8 cellular contexts compared by ENCODE assay signal in genomic region chr19:50835103-50835784, GRCh38. TPM values are rescaled to one million over a fixed set of nuclear protein-coding genes. Genes with fewer than 3 reads are reported as not detected.
A peak's percentile ranks its signal among the peaks of the same experiment; 100 is the strongest.
DNase-seq lines count a peak whose midpoint lies in the region; ATAC-seq lines count a peak whose summit lies in the region.

No MANE protein-coding gene starts in this region.

- H3K4me2 ChIP-seq in neuronal stem cell (ENCODE audit: insufficient read depth, low read length, poor library complexity, severe bottlenecking), result peak overlapping the region; percentile 72

- H3K9me3 ChIP-seq in NT2/D1 (ENCODE audit: insufficient read depth, low read length), result no peaks in the 10 kb centered on the region
- H3K9me3 ChIP-seq in esophagus (ENCODE audit: control insufficient read depth in 2 of 2, insufficient read depth in 1 of 2, low read depth in 1 of 2, low read length in 1 of 2), result no peaks in the 10 kb centered on the region
- peaks cover 0 to 4% of the 10 kb centered on the region in 2 donors for H3K9me3 ChIP-seq in neuronal stem cell (replicated peaks in 1 of 2; ENCODE audit: control insufficient read depth in 2 of 2, insufficient read depth in 1 of 2, low read depth in 1 of 2, low read length in 2 of 2)

- H2BK12ac ChIP-seq in neuronal stem cell (ENCODE audit: low read length), result no peak overlapping the region

- H3K79me1 ChIP-seq in neuronal stem cell (ENCODE audit: low read depth, low read length), result no peaks in the 10 kb centered on the region

- no peak overlapping the region for H3K14ac ChIP-seq in neuronal stem cell (ENCODE audit: low read length)

- peaks cover 37% of the 10 kb centered on the region for H3K27me3 ChIP-seq in NT2/D1 (ENCODE audit: insufficient read depth, insufficient read length)
- no peaks in the 10 kb centered on the region for H3K27me3 ChIP-seq in esophagus (ENCODE audit: control insufficient read depth in 1 of 2, insufficient read depth in 2 of 2, low read length in 2 of 2)
- H3K27me3 ChIP-seq in neuronal stem cell (ENCODE audit: control insufficient read depth in 3 of 3, insufficient read depth in 3 of 3, low read depth in 1 of 3, low read length in 3 of 3), result peaks cover 0 to 33% (median 29%) of the 10 kb centered on the region in 3 experiments

- peak overlapping the region; percentile 83 for H3K9ac ChIP-seq in NT2/D1 (ENCODE audit: insufficient read length, low read depth)
- H3K9ac ChIP-seq in neuronal stem cell (ENCODE audit: low read depth, low read length, poor library complexity), result peak overlapping the region; percentile 89

- H2BK120ac ChIP-seq in neuronal stem cell (ENCODE audit: low read depth, low read length), result no peak overlapping the region

- no peak overlapping the region for H4K8ac ChIP-seq in neuronal stem cell (ENCODE audit: low read depth, low read length)

- H3K4me1 ChIP-seq in NT2/D1 (ENCODE audit: insufficient read depth, insufficient read length) (peaks cover 6% of the 10 kb centered on the region), esophagus (ENCODE audit: control insufficient read depth in 2 of 2, insufficient read depth in 2 of 2, low read length in 1 of 2) (peaks cover 0 to 5% of the 10 kb centered on the region in 2 donors), neuronal stem cell (ENCODE audit: control insufficient read depth in 2 of 2, insufficient read depth in 1 of 2, low read depth in 1 of 2, low read length in 2 of 2) (peaks cover 0 to 3% of the 10 kb centered on the region in 2 donors)

- H3K23ac ChIP-seq in neuronal stem cell (ENCODE audit: low read depth, low read length, poor library complexity), result no peak overlapping the region

- H3K27ac ChIP-seq in esophagus (ENCODE audit: low read depth in 2 of 2, low read length in 1 of 2), result no peak overlapping the region
- no peak overlapping the region for H3K27ac ChIP-seq in neuronal stem cell (replicated peaks; ENCODE audit: low read length)

- no peak for ATAC-seq in HG03457 (IDR thresholded peaks at IDR 0.05; ENCODE audit: unreplicated experiment)
- no peak for ATAC-seq in GM18873 (IDR thresholded peaks at IDR 0.05; ENCODE audit: low FRiP score, unreplicated experiment)

- H3K4me3 ChIP-seq in NT2/D1 (ENCODE audit: insufficient read length, low read depth) (peak overlapping the region; percentile 72), esophagus (ENCODE audit: low read depth in 1 of 2, low read length in 2 of 2) (peak overlapping the region; percentile 49 to 62), neuronal stem cell (ENCODE audit: low read length in 2 of 2) (peak overlapping the region; percentile 60 to 95)

- H4K91ac ChIP-seq in neuronal stem cell (ENCODE audit: low read depth, low read length, poor library complexity), result no peak overlapping the region

- peak; percentile 25 for DNase-seq in ELF-1 (ENCODE audit: low read depth, low spot score)
- DNase-seq in NT2/D1 (ENCODE audit: low read depth, low spot score), result no peak
- no peak for DNase-seq in neuronal stem cell (ENCODE audit: low spot score)
- DNase-seq in NCI-H446 treated with DMSO at 0.1 percent for 48 hours (lab: John Stamatoyannopoulos, UW), result no peak
- no peak for DNase-seq in cerebellar cortex (ENCODE audit: low spot score)

- no peak overlapping the region for H3K4ac ChIP-seq in neuronal stem cell (ENCODE audit: low read length)

- no peak overlapping the region for H2AK5ac ChIP-seq in neuronal stem cell (ENCODE audit: low read depth, low read length)

- peak overlapping the region; percentile 95 for H2AFZ ChIP-seq in neuronal stem cell (ENCODE audit: low read length)

- H3K36me3 ChIP-seq in NT2/D1 (ENCODE audit: insufficient read depth, insufficient read length, low read length) (no peaks in the 10 kb centered on the region), esophagus (ENCODE audit: control insufficient read depth in 2 of 2, insufficient read depth in 2 of 2, low read length in 1 of 2) (no peaks in the 10 kb centered on the region), neuronal stem cell (replicated peaks in 1 of 2; ENCODE audit: control insufficient read depth in 2 of 2, insufficient read depth in 2 of 2, low read length in 2 of 2) (no peaks in the 10 kb centered on the region)

- 23 to 29% methylated on average over 13 of the region's 13 CpGs for WGBS in esophagus, 2 donors
- WGBS in neuronal stem cell (ENCODE audit: extremely low coverage in 2 of 2, insufficient read length in 2 of 2, insufficient replicate concordance in 1 of 2), 2 donors, result no CpG with 5 or more reads among the region's 13 CpGs

- peak overlapping the region; percentile 77 for H2BK15ac ChIP-seq in neuronal stem cell (ENCODE audit: low read length)

- no peak overlapping the region for H2BK5ac ChIP-seq in neuronal stem cell (ENCODE audit: low read length)

- peak overlapping the region; percentile 81 for H3K18ac ChIP-seq in neuronal stem cell (ENCODE audit: low read length)

RNA-seq across cellular contexts. Expression of gene KLK15, which starts 1.9 kb away (rescaled TPM):
- not detected for polyA plus RNA-seq in esophagus
- polyA plus RNA-seq in neuronal stem cell (2013, experiment 1 of 2), result not detected
- not detected for polyA plus RNA-seq in neuronal stem cell (2013, experiment 2 of 2)

RNA-seq across cellular contexts. Expression of gene KLK1, which starts 11.7 kb away (rescaled TPM):
- polyA plus RNA-seq in esophagus, result 1 to 10 TPM; 2.0 to 2.8 TPM
- not detected for polyA plus RNA-seq in neuronal stem cell (2013, experiment 1 of 2)
- not detected for polyA plus RNA-seq in neuronal stem cell (2013, experiment 2 of 2)

RNA-seq across cellular contexts. Expression of gene KLK3, which starts 19.5 kb away (rescaled TPM):
- not detected for polyA plus RNA-seq in esophagus
- not detected for polyA plus RNA-seq in neuronal stem cell (2013, experiment 1 of 2)
- not detected for polyA plus RNA-seq in neuronal stem cell (2013, experiment 2 of 2)

RNA-seq across cellular contexts. Expression of gene KLK2, which starts 38.0 kb away (rescaled TPM):
- polyA plus RNA-seq in esophagus, result not detected
- polyA plus RNA-seq in neuronal stem cell (2013, experiment 1 of 2), result 0.06 TPM
- polyA plus RNA-seq in neuronal stem cell (2013, experiment 2 of 2), result 0.03 TPM

RNA-seq across cellular contexts. Expression of gene ACP4, which starts 45.0 kb away (rescaled TPM):
- not detected for polyA plus RNA-seq in esophagus
- not detected for polyA plus RNA-seq in neuronal stem cell (2013, experiment 1 of 2)
- polyA plus RNA-seq in neuronal stem cell (2013, experiment 2 of 2), result not detected
